1 cellular context compared by ENCODE assay signal in the genomic region with DNA sequence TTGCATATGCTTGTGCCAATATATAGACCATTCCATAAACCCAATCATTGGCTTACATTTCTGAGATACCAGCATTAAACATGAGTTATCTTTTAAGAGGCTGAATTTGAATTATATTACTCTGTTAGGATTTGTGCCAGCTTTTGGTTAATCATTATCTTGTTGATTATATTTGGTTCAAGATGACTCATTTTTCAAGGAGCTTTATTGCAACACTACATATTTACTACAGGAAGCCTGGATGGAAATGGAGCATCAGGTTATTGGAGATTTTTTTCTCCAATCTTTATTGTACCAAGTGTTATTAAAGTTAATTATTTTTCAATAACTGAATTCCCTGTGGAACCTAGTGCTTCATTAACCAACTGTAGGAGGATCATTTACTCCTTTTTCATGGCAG.
TF ChIP-seq lines count a peak whose summit lies in the region.

No MANE protein-coding gene starts in this region.

TF ChIP-seq in HepG2, 621 proteins besides CTCF, POLR2A, EP300 and RAD21 (continued from another document and continues in another):
- TF ChIP-seq, protein P1, sequence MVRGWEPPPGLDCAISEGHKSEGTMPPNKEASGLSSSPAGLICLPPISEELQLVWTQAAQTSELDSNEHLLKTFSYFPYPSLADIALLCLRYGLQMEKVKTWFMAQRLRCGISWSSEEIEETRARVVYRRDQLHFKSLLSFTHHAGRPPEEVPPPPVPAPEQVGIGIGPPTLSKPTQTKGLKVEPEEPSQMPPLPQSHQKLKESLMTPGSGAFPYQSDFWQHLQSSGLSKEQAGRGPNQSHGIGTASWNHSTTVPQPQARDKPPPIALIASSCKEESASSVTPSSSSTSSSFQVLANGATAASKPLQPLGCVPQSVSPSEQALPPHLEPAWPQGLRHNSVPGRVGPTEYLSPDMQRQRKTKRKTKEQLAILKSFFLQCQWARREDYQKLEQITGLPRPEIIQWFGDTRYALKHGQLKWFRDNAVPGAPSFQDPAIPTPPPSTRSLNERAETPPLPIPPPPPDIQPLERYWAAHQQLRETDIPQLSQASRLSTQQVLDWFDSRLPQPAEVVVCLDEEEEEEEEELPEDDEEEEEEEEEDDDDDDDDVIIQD (CRISPR knock-in tag; IDR thresholded peaks at IDR 0.05; ENCODE audit: low read depth): no peak; the same call in 1 of the 2 replicates
- TF ChIP-seq ATF7 (IDR thresholded peaks at IDR 0.05) (peak; percentile 52; the same call in 1 of the 2 replicates), ATF7 (CRISPR knock-in tag; IDR thresholded peaks at IDR 0.05) (no peak), ZNF576 (CRISPR knock-in tag; IDR thresholded peaks at IDR 0.05) (no peak), DMTF1 (CRISPR knock-in tag; IDR thresholded peaks at IDR 0.05) (no peak), U2AF1 (optimal IDR thresholded peaks at IDR 0.05; ENCODE audit: low read depth, low read length) (no peak), ZNF20 (CRISPR knock-in tag; IDR thresholded peaks at IDR 0.05) (no peak), MXI1 (IDR thresholded peaks at IDR 0.05; ENCODE audit: borderline replicate concordance, low read depth, low read length) (no peak; the same call in 2 of the 3 replicates), ZFP82 (CRISPR knock-in tag; IDR thresholded peaks at IDR 0.05; ENCODE audit: borderline replicate concordance) (no peak), ZSCAN9 (CRISPR knock-in tag; IDR thresholded peaks at IDR 0.05; ENCODE audit: borderline replicate concordance) (peak; percentile 69; the same call in 1 of the 2 replicates), TAF15 (IDR thresholded peaks at IDR 0.05; ENCODE audit: low read depth, low read length, poor library complexity, severe bottlenecking) (no peak), AKAP8 (CRISPR knock-in tag; IDR thresholded peaks at IDR 0.05) (no peak), YEATS2 (CRISPR knock-in tag; IDR thresholded peaks at IDR 0.05; ENCODE audit: borderline replicate concordance) (no peak), SALL1 (CRISPR knock-in tag; IDR thresholded peaks at IDR 0.05) (no peak), ZNF232 (CRISPR knock-in tag; IDR thresholded peaks at IDR 0.05; ENCODE audit: borderline replicate concordance) (no peak), BCL6 (CRISPR knock-in tag; IDR thresholded peaks at IDR 0.05) (peak; percentile 74), CCDC6 (CRISPR knock-in tag; IDR thresholded peaks at IDR 0.05) (no peak), MED13 (CRISPR knock-in tag; IDR thresholded peaks at IDR 0.05) (peak; percentile 77; the same call in 1 of the 2 replicates), RBFOX2 (IDR thresholded peaks at IDR 0.05; ENCODE audit: low read depth, low read length) (no peak), TFDP1 (CRISPR knock-in tag; IDR thresholded peaks at IDR 0.05; ENCODE audit: borderline replicate concordance) (no peak), MNT (IDR thresholded peaks at IDR 0.05) (no peak), ZFY (CRISPR knock-in tag; IDR thresholded peaks at IDR 0.05) (no peak), ELF3 (CRISPR knock-in tag; IDR thresholded peaks at IDR 0.05) (peak; percentile 93), FOXK1 (CRISPR knock-in tag; IDR thresholded peaks at IDR 0.05; ENCODE audit: borderline replicate concordance, low read depth) (peak; percentile 93), ZNF672 (CRISPR knock-in tag; IDR thresholded peaks at IDR 0.05) (no peak), PAF1 (CRISPR knock-in tag; IDR thresholded peaks at IDR 0.05) (no peak), JUND (CRISPR knock-in tag; IDR thresholded peaks at IDR 0.05) (peak; percentile 96), TAF1 (CRISPR knock-in tag; IDR thresholded peaks at IDR 0.05) (no peak), NCOA2 (CRISPR knock-in tag; IDR thresholded peaks at IDR 0.05) (peak; percentile 96), SP4 (CRISPR knock-in tag; IDR thresholded peaks at IDR 0.05) (no peak), BHLHE40 (IDR thresholded peaks at IDR 0.05; ENCODE audit: low read length) (no peak), ADNP (CRISPR knock-in tag; IDR thresholded peaks at IDR 0.05) (no peak), HNRNPH1 (optimal IDR thresholded peaks at IDR 0.05; ENCODE audit: low read depth, low read length) (no peak), ATF1 (CRISPR knock-in tag; IDR thresholded peaks at IDR 0.05) (peak; percentile 39; the same call in 1 of the 2 replicates), MIER3 (CRISPR knock-in tag; IDR thresholded peaks at IDR 0.05; ENCODE audit: borderline replicate concordance) (0 out of 2 replicates have a peak, but pooled peaks have one; percentile 66), ELF1 (CRISPR knock-in tag; IDR thresholded peaks at IDR 0.05) (no peak), MYNN (CRISPR knock-in tag; IDR thresholded peaks at IDR 0.05; ENCODE audit: low read depth) (no peak), RCOR2 (CRISPR knock-in tag; IDR thresholded peaks at IDR 0.05) (no peak; the same call in 1 of the 2 replicates), ZNF7 (CRISPR knock-in tag; IDR thresholded peaks at IDR 0.05) (no peak), SMAD3 (CRISPR knock-in tag; IDR thresholded peaks at IDR 0.05) (peak; percentile 96), GFI1 (CRISPR knock-in tag; IDR thresholded peaks at IDR 0.05; ENCODE audit: borderline replicate concordance) (peak; percentile 59; the same call in 1 of the 2 replicates), FUBP1 (CRISPR knock-in tag; IDR thresholded peaks at IDR 0.05; ENCODE audit: borderline replicate concordance) (no peak), CBX1 (IDR thresholded peaks at IDR 0.05; ENCODE audit: low read depth) (no peak), ZNF33A (CRISPR knock-in tag; IDR thresholded peaks at IDR 0.05; ENCODE audit: borderline replicate concordance) (no peak), ZNF891 (CRISPR knock-in tag; IDR thresholded peaks at IDR 0.05) (no peak), TEAD3 (CRISPR knock-in tag; optimal IDR thresholded peaks at IDR 0.05; ENCODE audit: borderline replicate concordance) (peak; percentile 41)
- TF ChIP-seq, protein P2, sequence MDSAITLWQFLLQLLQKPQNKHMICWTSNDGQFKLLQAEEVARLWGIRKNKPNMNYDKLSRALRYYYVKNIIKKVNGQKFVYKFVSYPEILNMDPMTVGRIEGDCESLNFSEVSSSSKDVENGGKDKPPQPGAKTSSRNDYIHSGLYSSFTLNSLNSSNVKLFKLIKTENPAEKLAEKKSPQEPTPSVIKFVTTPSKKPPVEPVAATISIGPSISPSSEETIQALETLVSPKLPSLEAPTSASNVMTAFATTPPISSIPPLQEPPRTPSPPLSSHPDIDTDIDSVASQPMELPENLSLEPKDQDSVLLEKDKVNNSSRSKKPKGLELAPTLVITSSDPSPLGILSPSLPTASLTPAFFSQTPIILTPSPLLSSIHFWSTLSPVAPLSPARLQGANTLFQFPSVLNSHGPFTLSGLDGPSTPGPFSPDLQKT (CRISPR knock-in tag; IDR thresholded peaks at IDR 0.05; ENCODE audit: borderline replicate concordance): no peak
- TF ChIP-seq, protein P3, sequence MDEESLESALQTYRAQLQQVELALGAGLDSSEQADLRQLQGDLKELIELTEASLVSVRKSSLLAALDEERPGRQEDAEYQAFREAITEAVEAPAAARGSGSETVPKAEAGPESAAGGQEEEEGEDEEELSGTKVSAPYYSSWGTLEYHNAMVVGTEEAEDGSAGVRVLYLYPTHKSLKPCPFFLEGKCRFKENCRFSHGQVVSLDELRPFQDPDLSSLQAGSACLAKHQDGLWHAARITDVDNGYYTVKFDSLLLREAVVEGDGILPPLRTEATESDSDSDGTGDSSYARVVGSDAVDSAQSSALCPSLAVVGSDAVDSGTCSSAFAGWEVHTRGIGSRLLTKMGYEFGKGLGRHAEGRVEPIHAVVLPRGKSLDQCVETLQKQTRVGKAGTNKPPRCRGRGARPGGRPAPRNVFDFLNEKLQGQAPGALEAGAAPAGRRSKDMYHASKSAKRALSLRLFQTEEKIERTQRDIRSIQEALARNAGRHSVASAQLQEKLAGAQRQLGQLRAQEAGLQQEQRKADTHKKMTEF (CRISPR knock-in tag; IDR thresholded peaks at IDR 0.05): peak; percentile 92
- TF ChIP-seq, protein P4, sequence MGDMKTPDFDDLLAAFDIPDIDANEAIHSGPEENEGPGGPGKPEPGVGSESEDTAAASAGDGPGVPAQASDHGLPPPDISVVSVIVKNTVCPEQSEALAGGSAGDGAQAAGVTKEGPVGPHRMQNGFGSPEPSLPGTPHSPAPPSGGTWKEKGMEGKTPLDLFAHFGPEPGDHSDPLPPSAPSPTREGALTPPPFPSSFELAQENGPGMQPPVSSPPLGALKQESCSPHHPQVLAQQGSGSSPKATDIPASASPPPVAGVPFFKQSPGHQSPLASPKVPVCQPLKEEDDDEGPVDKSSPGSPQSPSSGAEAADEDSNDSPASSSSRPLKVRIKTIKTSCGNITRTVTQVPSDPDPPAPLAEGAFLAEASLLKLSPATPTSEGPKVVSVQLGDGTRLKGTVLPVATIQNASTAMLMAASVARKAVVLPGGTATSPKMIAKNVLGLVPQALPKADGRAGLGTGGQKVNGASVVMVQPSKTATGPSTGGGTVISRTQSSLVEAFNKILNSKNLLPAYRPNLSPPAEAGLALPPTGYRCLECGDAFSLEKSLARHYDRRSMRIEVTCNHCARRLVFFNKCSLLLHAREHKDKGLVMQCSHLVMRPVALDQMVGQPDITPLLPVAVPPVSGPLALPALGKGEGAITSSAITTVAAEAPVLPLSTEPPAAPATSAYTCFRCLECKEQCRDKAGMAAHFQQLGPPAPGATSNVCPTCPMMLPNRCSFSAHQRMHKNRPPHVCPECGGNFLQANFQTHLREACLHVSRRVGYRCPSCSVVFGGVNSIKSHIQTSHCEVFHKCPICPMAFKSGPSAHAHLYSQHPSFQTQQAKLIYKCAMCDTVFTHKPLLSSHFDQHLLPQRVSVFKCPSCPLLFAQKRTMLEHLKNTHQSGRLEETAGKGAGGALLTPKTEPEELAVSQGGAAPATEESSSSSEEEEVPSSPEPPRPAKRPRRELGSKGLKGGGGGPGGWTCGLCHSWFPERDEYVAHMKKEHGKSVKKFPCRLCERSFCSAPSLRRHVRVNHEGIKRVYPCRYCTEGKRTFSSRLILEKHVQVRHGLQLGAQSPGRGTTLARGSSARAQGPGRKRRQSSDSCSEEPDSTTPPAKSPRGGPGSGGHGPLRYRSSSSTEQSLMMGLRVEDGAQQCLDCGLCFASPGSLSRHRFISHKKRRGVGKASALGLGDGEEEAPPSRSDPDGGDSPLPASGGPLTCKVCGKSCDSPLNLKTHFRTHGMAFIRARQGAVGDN (CRISPR knock-in tag; IDR thresholded peaks at IDR 0.05): no peak
- TF ChIP-seq, protein P5, sequence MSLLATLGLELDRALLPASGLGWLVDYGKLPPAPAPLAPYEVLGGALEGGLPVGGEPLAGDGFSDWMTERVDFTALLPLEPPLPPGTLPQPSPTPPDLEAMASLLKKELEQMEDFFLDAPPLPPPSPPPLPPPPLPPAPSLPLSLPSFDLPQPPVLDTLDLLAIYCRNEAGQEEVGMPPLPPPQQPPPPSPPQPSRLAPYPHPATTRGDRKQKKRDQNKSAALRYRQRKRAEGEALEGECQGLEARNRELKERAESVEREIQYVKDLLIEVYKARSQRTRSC (CRISPR knock-in tag; IDR thresholded peaks at IDR 0.05; ENCODE audit: low read depth): no peak
- TF ChIP-seq, protein P6, sequence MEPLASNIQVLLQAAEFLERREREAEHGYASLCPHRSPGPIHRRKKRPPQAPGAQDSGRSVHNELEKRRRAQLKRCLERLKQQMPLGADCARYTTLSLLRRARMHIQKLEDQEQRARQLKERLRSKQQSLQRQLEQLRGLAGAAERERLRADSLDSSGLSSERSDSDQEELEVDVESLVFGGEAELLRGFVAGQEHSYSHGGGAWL (CRISPR knock-in tag; IDR thresholded peaks at IDR 0.05): no peak
